16 cellular contexts compared by ENCODE assay signal in genomic region chr13:86051134-86052103, GRCh38.
DNase-seq lines count a peak whose midpoint lies in the region; ATAC-seq, FAIRE-seq and TF ChIP-seq lines count a peak whose summit lies in the region.
"Had no signal": no experiment of that assay in that cellular context is flagged by ENCODE, and none has a peak within 500 bp of the region (broad histone marks: within the 10 kb centered on the region; RNA-seq: fewer than 3 reads in every experiment).

No MANE protein-coding gene starts in this region.

- H3K4me2 ChIP-seq in HepG2 (ENCODE audit: low read depth, low read length), result no peak overlapping the region

- TF ChIP-seq EP300 in HepG2 (IDR thresholded peaks at IDR 0.05; ENCODE audit: low read depth in 2 of 2, low read length in 2 of 2), result no peak
- TF ChIP-seq EP300 in HepG2 (CRISPR knock-in tag; IDR thresholded peaks at IDR 0.05; ENCODE audit: borderline replicate concordance), result no peak

- peaks cover 30% of the 10 kb centered on the region for H3K9me3 Mint-ChIP-seq in activated T-helper 1 cell treated with anti-CD3 and anti-CD28 coated beads, Interleukin-12 subunit alpha, Interleukin-12 subunit beta, Interleukin-2, Interleukin-4 antibody, amounts not matched to agents 30 ng/mL and 10 ng/mL and 1 ng/mL, durations not matched to agents 14 hours and 24 hours and 36 hours

- TF ChIP-seq RAD21 in HepG2 (CRISPR knock-in tag; IDR thresholded peaks at IDR 0.05), result no peak

- TF ChIP-seq POLR2A in HepG2 (IDR thresholded peaks at IDR 0.05; ENCODE audit: insufficient read depth in 1 of 2, low read depth in 2 of 2, low read length in 2 of 2), result no peak
- no peak for TF ChIP-seq POLR2A in right lobe of liver (IDR thresholded peaks at IDR 0.05)

- H3K4me3 ChIP-seq in HepG2 (replicated peaks in 1 of 3; ENCODE audit: insufficient read depth in 1 of 3, low read depth in 2 of 3, low read length in 3 of 3), result no peak overlapping the region
- no peak overlapping the region for H3K4me3 ChIP-seq in right lobe of liver
- H3K4me3 ChIP-seq: gastroesophageal sphincter had no signal

- H3K27ac Mint-ChIP-seq in activated T-helper 1 cell treated with anti-CD3 and anti-CD28 coated beads, Interleukin-12 subunit alpha, Interleukin-12 subunit beta, Interleukin-2, Interleukin-4 antibody, amounts not matched to agents 30 ng/mL and 10 ng/mL and 1 ng/mL, durations not matched to agents 14 hours and 24 hours and 36 hours, result no peak overlapping the region

- WGBS in HepG2 (ENCODE audit: low lambda C conversion rate), result 29% methylated on average over 4 of the region's 5 CpGs
- 69% methylated on average over 4 of the region's 5 CpGs for WGBS in right lobe of liver (ENCODE audit: insufficient coverage, low coverage, low lambda C conversion rate, missing lambda C conversion rate)

- H3K36me3 Mint-ChIP-seq in activated T-helper 1 cell treated with anti-CD3 and anti-CD28 coated beads, Interleukin-12 subunit alpha, Interleukin-12 subunit beta, Interleukin-2, Interleukin-4 antibody, amounts not matched to agents 30 ng/mL and 10 ng/mL and 1 ng/mL, durations not matched to agents 14 hours and 24 hours and 36 hours (ENCODE audit: low read depth), result no peaks in the 10 kb centered on the region

- intact Hi-C loops in HepG2 (cut with micrococcal nuclease; ENCODE audit: unreplicated experiment), result no loop called here
- intact Hi-C loops in right lobe of liver (cut with DNase I), result no loop called here
- intact Hi-C loops in activated T-helper 1 cell treated with anti-CD3 and anti-CD28 coated beads, Interleukin-12 subunit alpha, Interleukin-12 subunit beta, Interleukin-2, Interleukin-4 antibody, amounts not matched to agents 30 ng/mL and 10 ng/mL and 1 ng/mL, durations not matched to agents 14 hours and 24 hours and 36 hours (cut with micrococcal nuclease), result no loop called here

- DNase-seq in HepG2 (ENCODE audit: low spot score) (no peak), right lobe of liver (no peak), NCI-H345 treated with DMSO at 0.1 percent for 48 hours (lab: John Stamatoyannopoulos, UW; ENCODE audit: unreplicated experiment) (peak; percentile 95), epithelial cell of prostate (ENCODE audit: low read depth, low spot score) (peak; percentile 29), urothelium cell line (ENCODE audit: low spot score) (peak; percentile 25), NCI-H524 treated with DMSO at 0.1 percent for 48 hours (lab: John Stamatoyannopoulos, UW) (no peak), NCI-H2196 (lab: John Stamatoyannopoulos, UW; ENCODE audit: unreplicated experiment) (no peak)
- no peak for DNase-seq in activated T-helper 1 cell treated with anti-CD3 and anti-CD28 coated beads, Interleukin-12 subunit alpha, Interleukin-12 subunit beta, Interleukin-2, Interleukin-4 antibody, amounts not matched to agents 30 ng/mL and 10 ng/mL and 1 ng/mL, durations not matched to agents 14 hours and 24 hours and 36 hours (ENCODE audit: low spot score)
- DNase-seq: aorta; effector CD8-positive, alpha-beta T cell; left cardiac atrium; NCI-H2171 treated with DMSO at 0.1 percent for 48 hours; retina; trophoblast cell had no signal

- no peak overlapping the region for H3K9ac ChIP-seq in HepG2 (ENCODE audit: insufficient read depth, low read depth, low read length)

- TF ChIP-seq CTCF in HepG2 (CRISPR knock-in tag; IDR thresholded peaks at IDR 0.05), result no peak
- no peak for TF ChIP-seq CTCF in right lobe of liver (IDR thresholded peaks at IDR 0.05)

- no TSS peak for BruUV-seq in HepG2 (replicated peaks; lab: Mats Ljungman, UMichigan)

- no peaks in the 10 kb centered on the region for H4K20me1 ChIP-seq in HepG2 (ENCODE audit: insufficient read depth, low read length)

- H3K9me3 ChIP-seq in HepG2 (ENCODE audit: low read length) (no peaks in the 10 kb centered on the region), right lobe of liver (no peaks in the 10 kb centered on the region)

- H3K27me3 Mint-ChIP-seq in activated T-helper 1 cell treated with anti-CD3 and anti-CD28 coated beads, Interleukin-12 subunit alpha, Interleukin-12 subunit beta, Interleukin-2, Interleukin-4 antibody, amounts not matched to agents 30 ng/mL and 10 ng/mL and 1 ng/mL, durations not matched to agents 14 hours and 24 hours and 36 hours (ENCODE audit: insufficient read depth), result no peaks in the 10 kb centered on the region

- ATAC-seq in HepG2 (no peak), right lobe of liver (no peak)
- ATAC-seq: gastroesophageal sphincter, left cardiac atrium, Right ventricle myocardium inferior had no signal

- H3K4me1 ChIP-seq in HepG2 (ENCODE audit: insufficient read depth, low read length) (no peaks in the 10 kb centered on the region), right lobe of liver (no peaks in the 10 kb centered on the region)
- H3K4me1 ChIP-seq: gastroesophageal sphincter had no signal

- H3K27ac ChIP-seq in HepG2 (ENCODE audit: extremely low read length, insufficient read depth, low read length) (no peak overlapping the region), right lobe of liver (no peak overlapping the region), epithelial cell of prostate (no peak overlapping the region)
- H3K27ac ChIP-seq: gastroesophageal sphincter had no signal

- POLR2A ChIA-PET in HepG2 (lab: Yijun Ruan, JAX), result no interaction called here

- no peak overlapping the region for H3K4me3 Mint-ChIP-seq in activated T-helper 1 cell treated with anti-CD3 and anti-CD28 coated beads, Interleukin-12 subunit alpha, Interleukin-12 subunit beta, Interleukin-2, Interleukin-4 antibody, amounts not matched to agents 30 ng/mL and 10 ng/mL and 1 ng/mL, durations not matched to agents 14 hours and 24 hours and 36 hours

- CTCF ChIA-PET in HepG2 (lab: Yijun Ruan, JAX; ENCODE audit: low intra/inter-chr PET ratio, low total read pairs), result no interaction called here

- H3K36me3 ChIP-seq in HepG2 (replicated peaks in 1 of 2; ENCODE audit: control insufficient read depth in 1 of 2, insufficient read depth in 2 of 2, low read length in 2 of 2) (no peaks in the 10 kb centered on the region), right lobe of liver (no peaks in the 10 kb centered on the region)
- H3K36me3 ChIP-seq: gastroesophageal sphincter had no signal

- H3K4me1 Mint-ChIP-seq in activated T-helper 1 cell treated with anti-CD3 and anti-CD28 coated beads, Interleukin-12 subunit alpha, Interleukin-12 subunit beta, Interleukin-2, Interleukin-4 antibody, amounts not matched to agents 30 ng/mL and 10 ng/mL and 1 ng/mL, durations not matched to agents 14 hours and 24 hours and 36 hours (ENCODE audit: low read depth), result no peaks in the 10 kb centered on the region

- no peak for FAIRE-seq in HepG2 (lab: Jason Lieb, UNC)
- no peak for FAIRE-seq in urothelium cell line (lab: Jason Lieb, UNC)

- H3K79me2 ChIP-seq in HepG2 (ENCODE audit: insufficient read depth, low read length), result no peaks in the 10 kb centered on the region

- in situ Hi-C loops in HepG2 (cut with HindIII; ENCODE audit: extremely low pct_ligation_motif_present, low pct_unique_long_range_greater_than_20kb), result no loop called here

- H2AFZ ChIP-seq in HepG2 (ENCODE audit: low read length), result no peak overlapping the region

- no peaks in the 10 kb centered on the region for H3K27me3 ChIP-seq in HepG2 (ENCODE audit: control insufficient read depth in 1 of 2, insufficient read depth in 2 of 2, low read length in 2 of 2)
- H3K27me3 ChIP-seq in right lobe of liver, result no peaks in the 10 kb centered on the region
- H3K27me3 ChIP-seq: gastroesophageal sphincter had no signal

TF ChIP-seq in HepG2, 621 proteins besides CTCF, POLR2A, EP300 and RAD21:
- TF ChIP-seq U2AF2 (IDR thresholded peaks at IDR 0.05; ENCODE audit: low read depth, low read length) (no peak), MAFF (IDR thresholded peaks at IDR 0.05; ENCODE audit: low read depth, low read length) (peak; percentile 49), MAFK (conservative IDR thresholded peaks at IDR 0.05 in 1 of 2, IDR thresholded peaks at IDR 0.05 in 1 of 2; ENCODE audit: low read length in 2 of 2) (peak; percentile 55 to 67; a peak in 3 of 4 replicates)
TF ChIP-seq in HepG2: peak in this region for 2.

Comparison
In these comparisons a context has a peak if more than half of its experiments do, and no peak if none do; other contexts are left out.
1. DNase-seq: peak in NCI-H345 treated with DMSO at 0.1 percent for 48 hours (single experiment), epithelial cell of prostate (single experiment) and urothelium cell line (single experiment); none in HepG2 (single experiment), right lobe of liver (0 of 3), activated T-helper 1 cell treated with anti-CD3 and anti-CD28 coated beads, Interleukin-12 subunit alpha, Interleukin-12 subunit beta, Interleukin-2, Interleukin-4 antibody, amounts not matched to agents 30 ng/mL and 10 ng/mL and 1 ng/mL, durations not matched to agents 14 hours and 24 hours and 36 hours (single experiment), NCI-H524 treated with DMSO at 0.1 percent for 48 hours (single experiment) and NCI-H2196 (single experiment).